ENCODE assay signal across 10 cellular contexts in genomic region chr11:111633756-111634362, GRCh38. TPM values are rescaled to one million over a fixed set of nuclear protein-coding genes. Genes with fewer than 3 reads are reported as not detected.
DNase-seq lines count a peak whose midpoint lies in the region; ATAC-seq and TF ChIP-seq lines count a peak whose summit lies in the region.
"Had no signal": no experiment of that assay in that cellular context is flagged by ENCODE, and none has a peak within 500 bp of the region (broad histone marks: within the 10 kb centered on the region; RNA-seq: fewer than 3 reads in every experiment).

No MANE protein-coding gene starts in this region.

- H3K27ac ChIP-seq in transverse colon: peak overlapping the region; percentile 9 to 60 (median 48)

- no peaks in the 10 kb centered on the region for H3K27me3 ChIP-seq in transverse colon

- no peak overlapping the region for H3K4me3 ChIP-seq in transverse colon

- no peaks in the 10 kb centered on the region for H3K9me3 ChIP-seq in transverse colon

- TF ChIP-seq POLR2A in transverse colon (IDR thresholded peaks at IDR 0.05): no peak

- POLR2A ChIA-PET in activated CD4-positive, alpha-beta T cell treated with anti-CD3 and anti-CD28 coated beads for 36 hours (lab: Charles Lee): no interaction called here

- WGBS in transverse colon (ENCODE audit: low coverage in 1 of 2), 2 donors: 40 to 63% methylated on average over 3 of the region's 3 CpGs

- H3K27ac Mint-ChIP-seq in activated CD4-positive, alpha-beta T cell treated with anti-CD3 and anti-CD28 coated beads for 36 hours: no peak overlapping the region
- H3K27ac Mint-ChIP-seq: activated CD4-positive, alpha-beta memory T cell treated with anti-CD3 and anti-CD28 coated beads for 36 hours had no signal

- H3K4me3 Mint-ChIP-seq in activated CD4-positive, alpha-beta T cell treated with anti-CD3 and anti-CD28 coated beads for 36 hours: no peak overlapping the region
- H3K4me3 Mint-ChIP-seq: activated CD4-positive, alpha-beta memory T cell treated with anti-CD3 and anti-CD28 coated beads for 36 hours had no signal

- peaks cover 13 to 69% (median 37%) of the 10 kb centered on the region in 4 donors for H3K4me1 ChIP-seq in transverse colon

- peak; percentile 49 for ATAC-seq in activated CD4-positive, alpha-beta T cell treated with anti-CD3 and anti-CD28 coated beads for 36 hours
- ATAC-seq in SK-N-SH treated with all-trans-retinoic acid at 6 μM for 48 hours (peak; percentile 10; the same call in 2 of the 3 replicates), GM21786 (IDR thresholded peaks at IDR 0.05; ENCODE audit: unreplicated experiment) (no peak)

- H3K4me1 Mint-ChIP-seq in activated CD4-positive, alpha-beta T cell treated with anti-CD3 and anti-CD28 coated beads for 36 hours: peaks cover 42% of the 10 kb centered on the region

- in situ Hi-C loops in transverse colon (cut with MboI; ENCODE audit: low pct_ligation_motif_present in 1 of 4, low pct_unique_long_range_greater_than_20kb in 1 of 4, low sequenced_read_pairs in 3 of 4): no loop called here

- CTCF ChIA-PET in activated CD4-positive, alpha-beta T cell treated with anti-CD3 and anti-CD28 coated beads for 36 hours (lab: Charles Lee): no interaction called here

- H3K36me3 ChIP-seq in transverse colon: no peaks in the 10 kb centered on the region

- intact Hi-C loops in activated CD4-positive, alpha-beta T cell treated with anti-CD3 and anti-CD28 coated beads for 36 hours (cut with DNase I, micrococcal nuclease): no loop called here
- intact Hi-C loops in transverse colon (cut with DNase I; ENCODE audit: low total_unique reads): no loop called here

- H3K9me3 Mint-ChIP-seq in activated CD4-positive, alpha-beta T cell treated with anti-CD3 and anti-CD28 coated beads for 36 hours (ENCODE audit: low read depth): no peaks in the 10 kb centered on the region
- H3K9me3 Mint-ChIP-seq: activated CD4-positive, alpha-beta memory T cell treated with anti-CD3 and anti-CD28 coated beads for 36 hours had no signal

- no peak for TF ChIP-seq EP300 in transverse colon (IDR thresholded peaks at IDR 0.05; ENCODE audit: low read depth)

- no peak for TF ChIP-seq CTCF in transverse colon (IDR thresholded peaks at IDR 0.05)

- DNase-seq in activated CD4-positive, alpha-beta T cell treated with anti-CD3 and anti-CD28 coated beads for 36 hours: no peak
- no peak for DNase-seq in activated CD4-positive, alpha-beta T cell treated with anti-CD3 and anti-CD28 coated beads for 48 hours
- DNase-seq in glomerular visceral epithelial cell (ENCODE audit: extremely low spot score) (peak; percentile 15), transverse colon (no peak), NCI-H1436 treated with DMSO at 0.1 percent for 48 hours (lab: John Stamatoyannopoulos, UW) (no peak), SKM-1 treated with dmso at 0.1 percent for 144 hours (lab: John Stamatoyannopoulos, UW; ENCODE audit: unreplicated experiment) (no peak)
- DNase-seq: activated CD4-positive, alpha-beta memory T cell treated with anti-CD3 and anti-CD28 coated beads for 36 hours; NCI-H524 had no signal

- no peaks in the 10 kb centered on the region for H3K27me3 Mint-ChIP-seq in activated CD4-positive, alpha-beta T cell treated with anti-CD3 and anti-CD28 coated beads for 36 hours
- H3K27me3 Mint-ChIP-seq: activated CD4-positive, alpha-beta memory T cell treated with anti-CD3 and anti-CD28 coated beads for 36 hours had no signal

- H3K36me3 Mint-ChIP-seq in activated CD4-positive, alpha-beta T cell treated with anti-CD3 and anti-CD28 coated beads for 36 hours (ENCODE audit: low read depth): peaks cover 8% of the 10 kb centered on the region

TF ChIP-seq in SK-N-SH treated with all-trans-retinoic acid at 6 μM for 48 hours, 23 proteins besides CTCF, POLR2A, EP300 and RAD21:
- TF ChIP-seq TCF4 (CRISPR knock-in tag; IDR thresholded peaks at IDR 0.05; ENCODE audit: borderline replicate concordance): peak; percentile 52; the same call in 1 of the 2 replicates
- no peak for TF ChIP-seq GLIS3 (CRISPR knock-in tag; IDR thresholded peaks at IDR 0.05)
- TF ChIP-seq, protein P1, sequence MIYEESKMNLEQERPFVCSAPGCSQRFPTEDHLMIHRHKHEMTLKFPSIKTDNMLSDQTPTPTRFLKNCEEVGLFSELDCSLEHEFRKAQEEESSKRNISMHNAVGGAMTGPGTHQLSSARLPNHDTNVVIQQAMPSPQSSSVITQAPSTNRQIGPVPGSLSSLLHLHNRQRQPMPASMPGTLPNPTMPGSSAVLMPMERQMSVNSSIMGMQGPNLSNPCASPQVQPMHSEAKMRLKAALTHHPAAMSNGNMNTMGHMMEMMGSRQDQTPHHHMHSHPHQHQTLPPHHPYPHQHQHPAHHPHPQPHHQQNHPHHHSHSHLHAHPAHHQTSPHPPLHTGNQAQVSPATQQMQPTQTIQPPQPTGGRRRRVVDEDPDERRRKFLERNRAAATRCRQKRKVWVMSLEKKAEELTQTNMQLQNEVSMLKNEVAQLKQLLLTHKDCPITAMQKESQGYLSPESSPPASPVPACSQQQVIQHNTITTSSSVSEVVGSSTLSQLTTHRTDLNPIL (CRISPR knock-in tag; IDR thresholded peaks at IDR 0.05; ENCODE audit: low read depth): no peak

RNA-seq across cellular contexts. Expression of gene SIK2, which starts 31.6 kb away (rescaled TPM):
- total RNA-seq in activated CD4-positive, alpha-beta T cell treated with anti-CD3 and anti-CD28 coated beads for 36 hours: 10 to 100 TPM in 1 of 2 experiments, 1 to 10 TPM in 1; 6.0 to 10.9 TPM
- 10 to 100 TPM in 3 of 4 donors, 1 to 10 TPM in 1; 6.6 to 19.1 (median 16.2) TPM for total RNA-seq in transverse colon
